In genomic region chr14:96706893-96707292, GRCh38 we compare ENCODE assay signal across 22 cellular contexts.
"Had no signal": no experiment of that assay in that cellular context is flagged by ENCODE, and none has a peak within 500 bp of the region (broad histone marks: within the 10 kb centered on the region; RNA-seq: fewer than 3 reads in every experiment).

No MANE protein-coding gene starts in this region.

- H3K27ac ChIP-seq: colonic mucosa, epithelial cell of prostate, esophagus squamous epithelium, gastrocnemius medialis, heart right ventricle, left lung, lower lobe of right lung had no signal

- DNase-seq: colonic mucosa; cortex of kidney; effector CD8-positive, alpha-beta T cell; effector memory CD8-positive, alpha-beta T cell; endodermal cell; erythroblast; esophagus squamous epithelium; foreskin fibroblast; foreskin melanocyte; gastrocnemius medialis; glutamatergic neuron; head of caudate nucleus; heart right ventricle; hippocampal formation; left cardiac atrium; left lung; left ventricle myocardium superior; lower lobe of right lung; mesenchymal stem cell; midbrain had no signal

- H3K36me3 ChIP-seq: colonic mucosa, esophagus squamous epithelium, gastrocnemius medialis, heart right ventricle, left lung, lower lobe of right lung had no signal

- H3K27me3 ChIP-seq: colonic mucosa had no signal

- H3K9me3 ChIP-seq: colonic mucosa, esophagus squamous epithelium, gastrocnemius medialis, heart right ventricle, left lung, lower lobe of right lung had no signal

- ATAC-seq: effector memory CD8-positive, alpha-beta T cell; esophagus mucosa; gastrocnemius medialis; heart right ventricle; left cardiac atrium; left lung; left ventricle myocardium superior; lower lobe of right lung had no signal

- H3K4me1 ChIP-seq: colonic mucosa, esophagus squamous epithelium, gastrocnemius medialis, heart right ventricle, left lung, lower lobe of right lung had no signal

- H3K4me3 ChIP-seq: colonic mucosa, esophagus squamous epithelium, gastrocnemius medialis, heart right ventricle, left lung, lower lobe of right lung had no signal
